ENCODE assay signal across 8 cellular contexts in genomic region chr17:35930211-35931065, GRCh38. TPM values are rescaled to one million over a fixed set of nuclear protein-coding genes. Genes with fewer than 3 reads are reported as not detected.
DNase-seq lines count a peak whose midpoint lies in the region; ATAC-seq and TF ChIP-seq lines count a peak whose summit lies in the region.

RDM1 (minus strand) TSS chr17:35930773; CDS start chr17:35930727, 46 bp downstream.

- intact Hi-C loops in stomach (cut with DNase I; ENCODE audit: low total_unique reads), result no loop called here

- peak within 1 kb of the TSS; percentile 93 for H2AFZ ChIP-seq in neural progenitor cell (replicated peaks)

- no peaks in the 10 kb centered on the region for H3K27me3 ChIP-seq in Peyer's patch
- H3K27me3 ChIP-seq in neural progenitor cell, result no peaks in the 10 kb centered on the region
- peaks cover 0 to 18% (median 0%) of the 10 kb centered on the region in 3 donors for H3K27me3 ChIP-seq in stomach

- H3K27ac Mint-ChIP-seq in activated T-cell treated with anti-CD3 and anti-CD28 coated beads, Interleukin-2, amount 50 U/mL, for 72 hours, result peak within 1 kb of the TSS; percentile 93
- peak within 1 kb of the TSS; percentile 74 for H3K27ac Mint-ChIP-seq in neural progenitor cell

- H3K36me3 ChIP-seq in Peyer's patch (no peaks in the 10 kb centered on the region), neural progenitor cell (no peaks in the 10 kb centered on the region), stomach (no peaks in the 10 kb centered on the region)

- TF ChIP-seq EP300 in stomach (IDR thresholded peaks at IDR 0.05), result no peak

- H3K4me3 ChIP-seq in Peyer's patch, result peak within 1 kb of the TSS; percentile 43 to 63 (median 52)
- H3K4me3 ChIP-seq in neural progenitor cell, result peak within 1 kb of the TSS; percentile 59
- H3K4me3 ChIP-seq in stomach, result peak within 1 kb of the TSS; percentile 42 to 53 (median 48)

- H3F3A ChIP-seq in neural progenitor cell (ENCODE audit: low read depth), result peaks cover 7% of the 10 kb centered on the region

- H3K27ac ChIP-seq in Peyer's patch, result peak within 1 kb of the TSS in 1 of 4 donors; percentile 10
- no peak within 1 kb of the TSS for H3K27ac ChIP-seq in neural progenitor cell
- H3K27ac ChIP-seq in stomach, result no peak within 1 kb of the TSS

- peak; percentile 84 for ATAC-seq in GM19351 (IDR thresholded peaks at IDR 0.05; ENCODE audit: unreplicated experiment)
- ATAC-seq in activated T-cell treated with anti-CD3 and anti-CD28 coated beads, Interleukin-2, amount 50 U/mL, for 72 hours (replicated peaks in 1 of 2), result peak; percentile 98

- no peaks in the 10 kb centered on the region for H4K20me1 ChIP-seq in neural progenitor cell (ENCODE audit: low read depth)

- H3K4me1 ChIP-seq in Peyer's patch (peaks cover 3 to 7% (median 5%) of the 10 kb centered on the region in 4 donors), neural progenitor cell (peaks cover 18% of the 10 kb centered on the region), stomach (peaks cover 11 to 24% (median 15%) of the 10 kb centered on the region in 4 donors)

- 2 to 5% (median 3%) methylated on average over 34 to 35 of the region's 35 CpGs for WGBS in stomach, 5 donors

- no peaks in the 10 kb centered on the region for H3K27me3 Mint-ChIP-seq in activated T-cell treated with anti-CD3 and anti-CD28 coated beads, Interleukin-2, amount 50 U/mL, for 72 hours (ENCODE audit: low read depth)
- peaks cover 3% of the 10 kb centered on the region for H3K27me3 Mint-ChIP-seq in neural progenitor cell (ENCODE audit: insufficient read depth, low read depth)

- DNase-seq in AG20443 (ENCODE audit: low spot score) (peak; percentile 91), Kasumi-1 (lab: John Stamatoyannopoulos, UW) (peak; percentile 91), Peyer's patch (peak; percentile 44 to 79 (median 78)), fibroblast of peridontal ligament (ENCODE audit: extremely low read depth) (peak; percentile 44), neural progenitor cell (ENCODE audit: low spot score) (peak; percentile 94), stomach (peak; percentile 56)
- DNase-seq in activated T-cell treated with anti-CD3 and anti-CD28 coated beads, Interleukin-2, amount 50 U/mL, for 72 hours, result peak; percentile 90 to 92

- peak within 1 kb of the TSS; percentile 84 to 89 for H3K4me3 Mint-ChIP-seq in activated T-cell treated with anti-CD3 and anti-CD28 coated beads, Interleukin-2, amount 50 U/mL, for 72 hours
- H3K4me3 Mint-ChIP-seq in neural progenitor cell, result peak within 1 kb of the TSS; percentile 89

- H3K9ac ChIP-seq in neural progenitor cell, result no peak within 1 kb of the TSS

- peak within 1 kb of the TSS; percentile 78 for H3K4me2 ChIP-seq in neural progenitor cell

- peaks cover 30% of the 10 kb centered on the region for H3K4me1 Mint-ChIP-seq in activated T-cell treated with anti-CD3 and anti-CD28 coated beads, Interleukin-2, amount 50 U/mL, for 72 hours (ENCODE audit: low read depth)
- H3K4me1 Mint-ChIP-seq in neural progenitor cell, result peaks cover 22% of the 10 kb centered on the region

- H3K36me3 Mint-ChIP-seq in activated T-cell treated with anti-CD3 and anti-CD28 coated beads, Interleukin-2, amount 50 U/mL, for 72 hours (ENCODE audit: insufficient read depth in 2 of 2), result no peaks in the 10 kb centered on the region
- H3K36me3 Mint-ChIP-seq in neural progenitor cell, result no peaks in the 10 kb centered on the region

- H3K9me3 Mint-ChIP-seq in activated T-cell treated with anti-CD3 and anti-CD28 coated beads, Interleukin-2, amount 50 U/mL, for 72 hours, result no peaks in the 10 kb centered on the region
- no peaks in the 10 kb centered on the region for H3K9me3 Mint-ChIP-seq in neural progenitor cell

- TF ChIP-seq POLR2A in Peyer's patch (IDR thresholded peaks at IDR 0.05), result no peak
- TF ChIP-seq POLR2A in stomach (IDR thresholded peaks at IDR 0.05), result no peak

- TF ChIP-seq CTCF in Peyer's patch (IDR thresholded peaks at IDR 0.05) (no peak), neural progenitor cell (IDR thresholded peaks at IDR 0.05) (no peak), stomach (IDR thresholded peaks at IDR 0.05) (no peak)

- H3K79me2 ChIP-seq in neural progenitor cell (ENCODE audit: low read depth), result no peaks in the 10 kb centered on the region

- H3K9me3 ChIP-seq in Peyer's patch (no peaks in the 10 kb centered on the region), neural progenitor cell (ENCODE audit: low read depth) (no peaks in the 10 kb centered on the region), stomach (no peaks in the 10 kb centered on the region)

RNA-seq across cellular contexts. Expression of gene RDM1, which starts in this region (rescaled TPM):
- 1 to 10 TPM in 1 of 4 donors, under 1 TPM in 1, not detected in 2; 0.88 to 1.9 TPM for total RNA-seq in Peyer's patch
- 1 to 10 TPM; 7.6 to 8.4 TPM for total RNA-seq in activated T-cell treated with anti-CD3 and anti-CD28 coated beads, Interleukin-2, amount 50 U/mL, for 72 hours
- 22.8 and 28.8 TPM in 2 replicates for total RNA-seq in neural progenitor cell (ENCODE audit: low replicate concordance)
- 1 to 10 TPM in 1 of 5 donors, not detected in 4; 5.9 TPM for total RNA-seq in stomach
- polyA plus RNA-seq in stomach, result under 1 TPM in 1 of 3 donors, not detected in 2; 0.98 TPM

Comparison
In these comparisons a context has a peak if more than half of its experiments do, and no peak if none do; other contexts are left out.
1. DNase-seq: peak in every context shown above with its lines; median percentile 94 in neural progenitor cell; 91 in AG20443; 91 in Kasumi-1; 91 in activated T-cell treated with anti-CD3 and anti-CD28 coated beads, Interleukin-2, amount 50 U/mL, for 72 hours; 78 in Peyer's patch; 56 in stomach; 44 in fibroblast of peridontal ligament.